28 cellular contexts compared by ENCODE assay signal in the genomic region with DNA sequence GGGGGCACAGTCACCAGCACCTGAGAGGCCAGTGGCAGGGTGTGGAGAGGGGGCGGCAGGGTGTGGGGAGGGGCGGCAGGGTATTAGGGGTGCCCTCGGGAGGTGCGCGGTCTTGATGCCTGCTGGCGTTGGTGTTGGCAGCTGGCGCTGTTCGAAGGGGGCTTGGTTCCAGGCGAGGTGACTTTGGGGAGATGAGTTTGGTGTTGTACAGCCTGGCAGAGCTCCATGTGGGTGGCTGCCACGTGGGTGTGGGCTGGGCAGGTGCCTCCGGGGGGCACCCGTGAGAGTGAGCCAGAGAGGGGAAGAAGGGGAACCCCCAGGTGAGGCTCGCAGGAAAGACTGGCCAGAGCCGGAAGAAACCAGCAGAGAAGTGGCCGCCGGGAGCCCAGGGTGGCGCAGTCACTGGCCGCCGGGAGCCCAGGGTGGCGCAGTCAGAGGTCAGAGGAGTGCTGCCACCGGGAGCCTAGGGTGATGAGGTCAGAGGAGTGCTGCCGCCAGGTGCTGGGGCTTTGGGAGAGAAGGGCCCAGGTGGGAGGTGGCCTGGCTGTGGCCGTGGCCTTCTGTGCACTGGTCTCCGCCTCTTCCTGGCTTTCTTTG. TPM values are rescaled to one million over a fixed set of nuclear protein-coding genes. Genes with fewer than 3 reads are reported as not detected.
DNase-seq lines count a peak whose midpoint lies in the region; ATAC-seq and TF ChIP-seq lines count a peak whose summit lies in the region.
"Had no signal": no experiment of that assay in that cellular context is flagged by ENCODE, and none has a peak within 500 bp of the region (broad histone marks: within the 10 kb centered on the region; RNA-seq: fewer than 3 reads in every experiment).

No MANE protein-coding gene starts in this region.

- no peaks in the 10 kb centered on the region for H3K27me3 ChIP-seq in left ventricle myocardium inferior (ENCODE audit: low read depth)

- H3K27ac ChIP-seq in left ventricle myocardium inferior (replicated peaks) = no peak overlapping the region
- H3K27ac ChIP-seq: HL-60, KMS-11, SK-N-MC had no signal

- H3K4me3 ChIP-seq in left ventricle myocardium inferior = no peak overlapping the region
- H3K4me3 ChIP-seq: SK-N-MC had no signal

- H3K4me1 ChIP-seq in left ventricle myocardium inferior = peaks cover 12% of the 10 kb centered on the region

- intact Hi-C loops in Right ventricle myocardium inferior (cut with DNase I) = no loop called here
- intact Hi-C loops in left ventricle myocardium inferior (cut with micrococcal nuclease) = no loop called here

- H3K4me3 Mint-ChIP-seq in T-helper 17 cell (no peak overlapping the region), memory B cell (no peak overlapping the region), T-cell (no peak overlapping the region)
- H3K4me3 Mint-ChIP-seq in stimulated activated memory B cell treated with anti-CD40 and anti-IgM and Interleukin-4, amounts not matched to agents 10 μg/mL and 1 μg/mL and 100 μg/mL, for 72 hours = peak overlapping the region; percentile 24
- H3K4me3 Mint-ChIP-seq: CD4-positive, CD25-positive, alpha-beta regulatory T cell; IgD-negative memory B cell had no signal

- ATAC-seq in Right ventricle myocardium inferior (no peak), T-helper 17 cell (no peak), memory B cell (ENCODE audit: low read depth) (peak; percentile 49), T-cell (replicated peaks in 1 of 4) (no peak), HG03520 (IDR thresholded peaks at IDR 0.05; ENCODE audit: unreplicated experiment) (no peak)
- ATAC-seq in stimulated activated memory B cell treated with anti-CD40 and anti-IgM and Interleukin-4, amounts not matched to agents 10 μg/mL and 1 μg/mL and 100 μg/mL, for 72 hours = peak; percentile 18
- ATAC-seq: HCT116, Panc1 had no signal

- peaks cover 5% of the 10 kb centered on the region for H3K36me3 Mint-ChIP-seq in T-helper 17 cell (ENCODE audit: low read depth)
- peaks cover 27% of the 10 kb centered on the region for H3K36me3 Mint-ChIP-seq in memory B cell
- peaks cover 66% of the 10 kb centered on the region for H3K36me3 Mint-ChIP-seq in stimulated activated memory B cell treated with anti-CD40 and anti-IgM and Interleukin-4, amounts not matched to agents 10 μg/mL and 1 μg/mL and 100 μg/mL, for 72 hours
- peaks cover 36% of the 10 kb centered on the region for H3K36me3 Mint-ChIP-seq in T-cell

- CTCF ChIA-PET in T-cell (lab: Charles Lee) = no interaction called here

- DNase-seq in Right ventricle myocardium inferior (ENCODE audit: missing footprints) (peak; percentile 67), left ventricle myocardium inferior (no peak), T-helper 17 cell (no peak), memory B cell (ENCODE audit: low spot score in 2 of 2) (no peak), islet precursor cell (no peak), T-cell (no peak)
- DNase-seq: CD4-positive, CD25-positive, alpha-beta regulatory T cell; DMS79 treated with DMSO at 0.1 percent for 48 hours; GF-D8; NCI-H1048; NCI-H1417; NCI-H1694; NCI-H2029 treated with DMSO at 0.1 percent for 48 hours; NCI-H2227 treated with DMSO at 0.1 percent for 48 hours; NCI-H526 treated with DMSO at 0.1 percent for 48 hours; SIG-M5 had no signal

- H3K9me3 ChIP-seq in left ventricle myocardium inferior (replicated peaks) (no peaks in the 10 kb centered on the region), T-helper 17 cell (ENCODE audit: control insufficient read depth, low read length, poor library complexity, severe bottlenecking) (no peaks in the 10 kb centered on the region)

- H3K27ac Mint-ChIP-seq in T-helper 17 cell (peak overlapping the region; percentile 4), memory B cell (peak overlapping the region; percentile 14), T-cell (no peak overlapping the region)
- H3K27ac Mint-ChIP-seq in stimulated activated memory B cell treated with anti-CD40 and anti-IgM and Interleukin-4, amounts not matched to agents 10 μg/mL and 1 μg/mL and 100 μg/mL, for 72 hours = peak overlapping the region; percentile 77

- H3K27me3 Mint-ChIP-seq in T-helper 17 cell = no peaks in the 10 kb centered on the region
- H3K27me3 Mint-ChIP-seq in memory B cell = no peaks in the 10 kb centered on the region
- H3K27me3 Mint-ChIP-seq in stimulated activated memory B cell treated with anti-CD40 and anti-IgM and Interleukin-4, amounts not matched to agents 10 μg/mL and 1 μg/mL and 100 μg/mL, for 72 hours = no peaks in the 10 kb centered on the region
- H3K27me3 Mint-ChIP-seq in T-cell = no peaks in the 10 kb centered on the region
- H3K27me3 Mint-ChIP-seq: CD4-positive, CD25-positive, alpha-beta regulatory T cell; IgD-negative memory B cell had no signal

- H3K4me1 Mint-ChIP-seq in T-helper 17 cell = peaks cover 12% of the 10 kb centered on the region
- H3K4me1 Mint-ChIP-seq in memory B cell = peaks cover 22% of the 10 kb centered on the region
- peaks cover 36% of the 10 kb centered on the region for H3K4me1 Mint-ChIP-seq in stimulated activated memory B cell treated with anti-CD40 and anti-IgM and Interleukin-4, amounts not matched to agents 10 μg/mL and 1 μg/mL and 100 μg/mL, for 72 hours
- H3K4me1 Mint-ChIP-seq in T-cell = peaks cover 11 to 14% (median 11%) of the 10 kb centered on the region in 3 donors

- H3K36me3 ChIP-seq in left ventricle myocardium inferior = peaks cover 83% of the 10 kb centered on the region

- TF ChIP-seq CTCF in left ventricle myocardium inferior (IDR thresholded peaks at IDR 0.05; ENCODE audit: borderline replicate concordance) = no peak

- H3K9me3 Mint-ChIP-seq in memory B cell (no peaks in the 10 kb centered on the region), T-cell (no peaks in the 10 kb centered on the region)
- no peaks in the 10 kb centered on the region for H3K9me3 Mint-ChIP-seq in stimulated activated memory B cell treated with anti-CD40 and anti-IgM and Interleukin-4, amounts not matched to agents 10 μg/mL and 1 μg/mL and 100 μg/mL, for 72 hours
- H3K9me3 Mint-ChIP-seq: IgD-negative memory B cell had no signal

- POLR2A ChIA-PET in T-cell (lab: Charles Lee) = no interaction called here

RNA-seq across cellular contexts. Expression of a gene that starts 44.7 kb away (rescaled TPM):
- total RNA-seq in Right ventricle myocardium inferior (not detected), left ventricle myocardium inferior (not detected), T-helper 17 cell (not detected), T-cell (under 1 TPM in 3 of 5 donors, not detected in 2; 0.09 to 0.30 (median 0.23) TPM)
- total RNA-seq: A172; CD4-positive, CD25-positive, alpha-beta regulatory T cell; H4; NCI-H460; OCI-LY7 had no signal

Comparison
In these comparisons a context has a peak if more than half of its experiments do, and no peak if none do; other contexts are left out.
1. ATAC-seq: peak in memory B cell (single experiment) and stimulated activated memory B cell treated with anti-CD40 and anti-IgM and Interleukin-4, amounts not matched to agents 10 μg/mL and 1 μg/mL and 100 μg/mL, for 72 hours (single experiment); none in Right ventricle myocardium inferior (single experiment), T-helper 17 cell (single experiment), T-cell (0 of 4) and HG03520 (single experiment).
2. H3K27ac Mint-ChIP-seq: peak in T-helper 17 cell (single experiment), memory B cell (single experiment) and stimulated activated memory B cell treated with anti-CD40 and anti-IgM and Interleukin-4, amounts not matched to agents 10 μg/mL and 1 μg/mL and 100 μg/mL, for 72 hours (single experiment); none in T-cell (0 of 2).